17 cellular contexts compared by ENCODE assay signal in the genomic region with DNA sequence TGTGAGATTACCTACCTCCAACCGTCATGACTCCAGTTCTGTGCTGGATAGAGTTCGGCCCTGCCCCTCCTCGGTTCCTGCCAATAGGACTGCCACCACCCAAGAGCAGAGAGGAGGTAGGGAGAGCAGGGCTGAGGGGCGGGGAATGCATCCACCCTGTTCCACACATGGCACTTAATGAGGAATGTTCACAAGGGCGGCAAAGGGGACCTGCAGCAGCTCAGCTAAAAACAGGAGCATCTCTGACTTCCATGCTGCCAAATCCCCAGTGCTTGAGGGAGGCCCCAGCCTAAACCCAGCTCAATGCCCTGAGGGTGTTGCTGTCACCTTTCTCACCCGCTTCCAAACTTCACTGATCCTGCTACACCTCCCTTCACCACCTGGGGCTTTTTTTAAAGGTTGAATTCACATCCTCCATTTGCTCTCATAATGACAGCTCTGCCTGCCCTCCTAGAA. TPM values are rescaled to one million over a fixed set of nuclear protein-coding genes. Genes with fewer than 3 reads are reported as not detected.
A peak's percentile ranks its signal among the peaks of the same experiment; 100 is the strongest.
DNase-seq lines count a peak whose midpoint lies in the region; ATAC-seq, FAIRE-seq and TF ChIP-seq lines count a peak whose summit lies in the region.
"Had no signal": no experiment of that assay in that cellular context is flagged by ENCODE, and none has a peak within 500 bp of the region (broad histone marks: within the 10 kb centered on the region; RNA-seq: fewer than 3 reads in every experiment).

No MANE protein-coding gene starts in this region.

- H3K4me1 Mint-ChIP-seq in MCF 10A (ENCODE audit: insufficient read depth, unreplicated experiment) (peaks cover 6% of the 10 kb centered on the region), progenitor cell of endocrine pancreas (ENCODE audit: low read depth) (peaks cover 2% of the 10 kb centered on the region)
- no peaks in the 10 kb centered on the region for H3K4me1 Mint-ChIP-seq in activated T-helper 17 cell treated with anti-CD3 and anti-CD28 coated beads, Interleukin-2, amount 50 U/mL, for 72 hours

- dilution Hi-C loops in mammary epithelial cell (cut with HindIII; ENCODE audit: low sequenced_read_pairs): no loop called here

- H4K20me1 ChIP-seq in mammary epithelial cell (ENCODE audit: insufficient read depth, low read length): no peaks in the 10 kb centered on the region
- H4K20me1 ChIP-seq in OCI-LY3 (ENCODE audit: insufficient read depth, low read length): no peaks in the 10 kb centered on the region

- CTCF ChIA-PET in MCF 10A (lab: Yijun Ruan, JAX) (interaction anchor here (0.6 to 3.0 kb wide), 13 partner anchors 11 to 782 kb away, joined by 3 to 18 read pairs (median 4); a partner anchor contains a TSS), mammary epithelial cell (lab: Charles Lee; ENCODE audit: low non-redundant PET) (no interaction called here)

- H3K79me2 ChIP-seq in mammary epithelial cell (ENCODE audit: insufficient read depth, low read length) (no peaks in the 10 kb centered on the region), OCI-LY3 (ENCODE audit: low read length) (no peaks in the 10 kb centered on the region)

- in situ Hi-C loops in mammary epithelial cell (cut with MboI; ENCODE audit: low sequenced_read_pairs in 2 of 2): no loop called here

- no peak overlapping the region for H3K4me3 ChIP-seq in mammary epithelial cell (replicated peaks in 1 of 3; ENCODE audit: insufficient read depth in 1 of 3, low read depth in 2 of 3, low read length in 3 of 3)
- 0 out of 2 replicates have a peak overlapping the region, but pooled peaks have one; percentile 46 for H3K4me3 ChIP-seq in OCI-LY3 (ENCODE audit: low read length)
- H3K4me3 ChIP-seq in heart left ventricle: no peak overlapping the region
- H3K4me3 ChIP-seq: tibial artery had no signal

- BruUV-seq in MCF 10A (replicated peaks; lab: Mats Ljungman, UMichigan) (no TSS peak), mammary epithelial cell (replicated peaks; lab: Mats Ljungman, UMichigan) (no TSS peak)

- TF ChIP-seq CTCF in MCF 10A (IDR thresholded peaks at IDR 0.05; ENCODE audit: unreplicated experiment): no peak
- peak in 1 of 2 donors; percentile 1 for TF ChIP-seq CTCF in mammary epithelial cell (conservative IDR thresholded peaks at IDR 0.05 in 1 of 2, IDR thresholded peaks at IDR 0.05 in 1 of 2; ENCODE audit: extremely low read depth in 1 of 2, insufficient read depth in 1 of 2, low read depth in 1 of 2, low read length in 2 of 2)
- no peak for TF ChIP-seq CTCF in OCI-LY3 (IDR thresholded peaks at IDR 0.05; ENCODE audit: low read depth, low read length)
- no peak for TF ChIP-seq CTCF in heart left ventricle (IDR thresholded peaks at IDR 0.05)
- TF ChIP-seq CTCF in progenitor cell of endocrine pancreas (IDR thresholded peaks at IDR 0.05; ENCODE audit: unreplicated experiment): peak; percentile 21

- H3K4me1 ChIP-seq in mammary epithelial cell (ENCODE audit: insufficient read depth, low read length) (peaks cover 4% of the 10 kb centered on the region), OCI-LY3 (ENCODE audit: low read length) (peaks cover 42% of the 10 kb centered on the region), heart left ventricle (peaks cover 0 to 15% (median 7%) of the 10 kb centered on the region in 12 donors)

- FAIRE-seq in HTR-8/SVneo (lab: Jason Lieb, UNC): no peak
- FAIRE-seq: islet of Langerhans had no signal

- H3K36me3 Mint-ChIP-seq in MCF 10A (ENCODE audit: insufficient read depth, unreplicated experiment): no peaks in the 10 kb centered on the region
- no peaks in the 10 kb centered on the region for H3K36me3 Mint-ChIP-seq in progenitor cell of endocrine pancreas (ENCODE audit: insufficient read depth)
- H3K36me3 Mint-ChIP-seq in activated T-helper 17 cell treated with anti-CD3 and anti-CD28 coated beads, Interleukin-2, amount 50 U/mL, for 72 hours (ENCODE audit: low read depth): no peaks in the 10 kb centered on the region
- H3K36me3 Mint-ChIP-seq: brain had no signal

- no peak for TF ChIP-seq POLR2A in heart left ventricle (IDR thresholded peaks at IDR 0.05)

- peak; percentile 63 to 88 (median 86) for ATAC-seq in heart left ventricle
- ATAC-seq in activated T-helper 17 cell treated with anti-CD3 and anti-CD28 coated beads, Interleukin-2, amount 50 U/mL, for 72 hours (replicated peaks): no peak

- POLR2A ChIA-PET in MCF 10A (lab: Yijun Ruan, JAX): interaction anchor here (0.7 to 2.1 kb wide), 4 partner anchors 7 to 86 kb away, joined by 3 to 11 read pairs (median 4); a partner anchor contains a TSS

- no peaks in the 10 kb centered on the region for H3K27me3 ChIP-seq in mammary epithelial cell (ENCODE audit: insufficient read depth, low read length)
- H3K27me3 ChIP-seq in OCI-LY3 (ENCODE audit: low read depth, low read length): peaks cover 4% of the 10 kb centered on the region; the same call in 1 of the 2 replicates
- H3K27me3 ChIP-seq in heart left ventricle: peaks cover 0 to 3% (median 0%) of the 10 kb centered on the region in 9 donors

- H3K27me3 Mint-ChIP-seq in MCF 10A (ENCODE audit: insufficient read depth, unreplicated experiment) (peaks cover 16% of the 10 kb centered on the region), progenitor cell of endocrine pancreas (peaks cover 50% of the 10 kb centered on the region)
- H3K27me3 Mint-ChIP-seq in activated T-helper 17 cell treated with anti-CD3 and anti-CD28 coated beads, Interleukin-2, amount 50 U/mL, for 72 hours: peaks cover 21% of the 10 kb centered on the region

- no peak overlapping the region for H2AFZ ChIP-seq in mammary epithelial cell (ENCODE audit: low read depth, low read length)
- H2AFZ ChIP-seq in OCI-LY3 (ENCODE audit: low read depth, low read length): no peak overlapping the region

- H3K36me3 ChIP-seq in mammary epithelial cell (ENCODE audit: insufficient read depth, low read length): no peaks in the 10 kb centered on the region
- H3K36me3 ChIP-seq in OCI-LY3 (replicated peaks; ENCODE audit: low read depth, low read length): no peaks in the 10 kb centered on the region
- H3K36me3 ChIP-seq in heart left ventricle: no peaks in the 10 kb centered on the region
- H3K36me3 ChIP-seq: tibial artery had no signal

- H3K9me3 Mint-ChIP-seq in MCF 10A (ENCODE audit: unreplicated experiment) (no peaks in the 10 kb centered on the region), progenitor cell of endocrine pancreas (ENCODE audit: low read depth) (no peaks in the 10 kb centered on the region)
- no peaks in the 10 kb centered on the region for H3K9me3 Mint-ChIP-seq in activated T-helper 17 cell treated with anti-CD3 and anti-CD28 coated beads, Interleukin-2, amount 50 U/mL, for 72 hours
- H3K9me3 Mint-ChIP-seq: activated naive CD4-positive, alpha-beta T cell treated with anti-CD3 and anti-CD28 coated beads for 36 hours had no signal

- WGBS in mammary epithelial cell (ENCODE audit: low coverage, missing lambda C conversion rate): 65% methylated on average over 4 of the region's 6 CpGs
- 49 to 67% (median 61%) methylated on average over 6 of the region's 6 CpGs for WGBS in heart left ventricle, 4 donors

- no peaks in the 10 kb centered on the region for H3K9me3 ChIP-seq in mammary epithelial cell (replicated peaks; ENCODE audit: insufficient read depth, low read length)
- no peaks in the 10 kb centered on the region for H3K9me3 ChIP-seq in OCI-LY3 (ENCODE audit: insufficient read depth, low read length)
- H3K9me3 ChIP-seq in heart left ventricle: no peaks in the 10 kb centered on the region
- H3K9me3 ChIP-seq: tibial artery had no signal

- intact Hi-C loops in MCF 10A (cut with micrococcal nuclease): no loop called here
- intact Hi-C loops in mammary epithelial cell (cut with micrococcal nuclease): no loop called here
- intact Hi-C loops in heart left ventricle (cut with DNase I): no loop called here

- H3K4me3 Mint-ChIP-seq in MCF 10A (ENCODE audit: unreplicated experiment) (no peak overlapping the region), progenitor cell of endocrine pancreas (ENCODE audit: low read depth) (no peak overlapping the region)
- no peak overlapping the region for H3K4me3 Mint-ChIP-seq in activated T-helper 17 cell treated with anti-CD3 and anti-CD28 coated beads, Interleukin-2, amount 50 U/mL, for 72 hours
- H3K4me3 Mint-ChIP-seq: activated naive CD4-positive, alpha-beta T cell treated with anti-CD3 and anti-CD28 coated beads for 36 hours had no signal

- H3K9ac ChIP-seq in mammary epithelial cell (ENCODE audit: insufficient read depth, low read length): no peak overlapping the region
- peak overlapping the region; percentile 39; the same call in 1 of the 2 replicates for H3K9ac ChIP-seq in OCI-LY3 (ENCODE audit: low read length)

- H3K27ac ChIP-seq in mammary epithelial cell (ENCODE audit: insufficient read depth, low read depth, low read length): no peak overlapping the region
- peak overlapping the region; percentile 47 for H3K27ac ChIP-seq in OCI-LY3 (ENCODE audit: low read length)
- H3K27ac ChIP-seq in heart left ventricle: peak overlapping the region in 1 of 12 donors; percentile 5
- H3K27ac ChIP-seq: tibial artery had no signal

- DNase-seq in MCF 10A (ENCODE audit: unreplicated experiment): peak; percentile 26
- DNase-seq in mammary epithelial cell: no peak
- peak in 2 of 5 donors; percentile 36 to 57 for DNase-seq in heart left ventricle
- DNase-seq in progenitor cell of endocrine pancreas (ENCODE audit: low spot score, unreplicated experiment): no peak
- no peak for DNase-seq in NCI-H2196 (lab: John Stamatoyannopoulos, UW; ENCODE audit: unreplicated experiment)
- no peak for DNase-seq in HTR-8/SVneo (ENCODE audit: insufficient read length, low spot score)
- DNase-seq: activated naive CD4-positive, alpha-beta T cell treated with anti-CD3 and anti-CD28 coated beads for 36 hours; effector CD8-positive, alpha-beta T cell; foreskin fibroblast; NCI-H1105 treated with DMSO at 0.1 percent for 48 hours; stimulated activated CD4-positive, alpha-beta T cell treated with anti-CD3 and anti-CD28 coated beads, Interleukin-1b, Interleukin-23, amount 100 ng/mL, for 48 hours; stimulated activated CD8-positive, alpha-beta memory T cell treated with anti-CD3 and anti-CD28 coated beads, Interleukin-4, amount 100 ng/mL, for 48 hours had no signal

- H3K4me2 ChIP-seq in mammary epithelial cell (ENCODE audit: insufficient read depth, low read depth, low read length) (no peak overlapping the region), OCI-LY3 (ENCODE audit: low read length) (peak overlapping the region; percentile 69)

- H3K27ac Mint-ChIP-seq in MCF 10A (ENCODE audit: low read depth, unreplicated experiment): no peak overlapping the region
- H3K27ac Mint-ChIP-seq in progenitor cell of endocrine pancreas: no peak overlapping the region
- no peak overlapping the region for H3K27ac Mint-ChIP-seq in activated T-helper 17 cell treated with anti-CD3 and anti-CD28 coated beads, Interleukin-2, amount 50 U/mL, for 72 hours
- H3K27ac Mint-ChIP-seq: activated naive CD4-positive, alpha-beta T cell treated with anti-CD3 and anti-CD28 coated beads for 36 hours had no signal

RNA-seq across cellular contexts. Expression of a gene that starts 7.8 kb away (rescaled TPM):
- total RNA-seq in MCF 10A (2022): 88.1 and 91.3 TPM in 2 replicates
- 10 to 100 TPM; 39.5 to 51.4 TPM for total RNA-seq in mammary epithelial cell
- polyA plus RNA-seq in mammary epithelial cell: 39.8 TPM
- 37.7 TPM for polyA minus RNA-seq in mammary epithelial cell
- total RNA-seq in heart left ventricle: 100 to 1,000 TPM in 4 of 9 donors, 10 to 100 TPM in 5; 63.1 to 174 (median 96.0) TPM
- 10 to 100 TPM; 56.8 to 59.1 TPM for polyA plus RNA-seq in heart left ventricle
- 86.1 and 93.4 TPM in 2 replicates for total RNA-seq in progenitor cell of endocrine pancreas
- 10 to 100 TPM; 80.4 to 82.8 TPM for total RNA-seq in activated T-helper 17 cell treated with anti-CD3 and anti-CD28 coated beads, Interleukin-2, amount 50 U/mL, for 72 hours

RNA-seq across cellular contexts. Expression of a gene that starts 37.7 kb away (rescaled TPM):
- total RNA-seq in MCF 10A (2022) (9.9 and 15.7 TPM in 2 replicates), mammary epithelial cell (10 to 100 TPM; 41.7 to 41.8 TPM), heart left ventricle (100 to 1,000 TPM in 1 of 9 donors, 10 to 100 TPM in 8; 10.2 to 106 (median 19.2) TPM), progenitor cell of endocrine pancreas (5.5 and 6.3 TPM in 2 replicates)
- polyA plus RNA-seq in mammary epithelial cell (41.7 TPM), heart left ventricle (10 to 100 TPM; 13.5 to 25.8 TPM)
- 130 TPM for polyA minus RNA-seq in mammary epithelial cell
- total RNA-seq in activated T-helper 17 cell treated with anti-CD3 and anti-CD28 coated beads, Interleukin-2, amount 50 U/mL, for 72 hours: under 1 TPM in 1 of 2 donors, not detected in 1; 0.64 TPM
- total RNA-seq: activated naive CD4-positive, alpha-beta T cell treated with anti-CD3 and anti-CD28 coated beads for 36 hours had no signal

RNA-seq across cellular contexts. Expression of a gene that starts 42.1 kb away (rescaled TPM):
- total RNA-seq in MCF 10A (2022) (0.07 TPM in 1 of 2 replicates, not detected in the other), mammary epithelial cell (1 to 10 TPM in 1 of 2 donors, under 1 TPM in 1; 0.17 to 1.2 TPM), heart left ventricle (10 to 100 TPM in 6 of 9 donors, 1 to 10 TPM in 3; 5.0 to 23.9 (median 11.2) TPM), progenitor cell of endocrine pancreas (not detected in 2 replicates)
- polyA plus RNA-seq in mammary epithelial cell (0.07 TPM), heart left ventricle (1 to 10 TPM; 2.9 to 5.7 TPM)
- polyA minus RNA-seq in mammary epithelial cell: 0.10 TPM
- 1 to 10 TPM in 1 of 2 donors, under 1 TPM in 1; 0.54 to 4.3 TPM for total RNA-seq in activated T-helper 17 cell treated with anti-CD3 and anti-CD28 coated beads, Interleukin-2, amount 50 U/mL, for 72 hours

RNA-seq across cellular contexts. Expression of a gene that starts 53.0 kb away (rescaled TPM):
- total RNA-seq in MCF 10A (2022) (78.0 and 81.3 TPM in 2 replicates), mammary epithelial cell (10 to 100 TPM; 60.4 to 93.7 TPM), heart left ventricle (100 to 1,000 TPM in 5 of 9 donors, 10 to 100 TPM in 4; 88.5 to 131 (median 103) TPM), progenitor cell of endocrine pancreas (35.5 and 37.3 TPM in 2 replicates)
- polyA plus RNA-seq in mammary epithelial cell (33.2 TPM), heart left ventricle (100 to 1,000 TPM in 1 of 2 donors, 10 to 100 TPM in 1; 21.3 to 105 TPM)
- 145 TPM for polyA minus RNA-seq in mammary epithelial cell
- 10 to 100 TPM; 28.4 to 30.8 TPM for total RNA-seq in activated T-helper 17 cell treated with anti-CD3 and anti-CD28 coated beads, Interleukin-2, amount 50 U/mL, for 72 hours
